ENCODE assay signal across 2 cellular contexts in genomic region chr9:107280543-107280942, GRCh38.
TF ChIP-seq lines count a peak whose summit lies in the region.

No MANE protein-coding gene starts in this region.

TF ChIP-seq in liver, 16 proteins besides CTCF, POLR2A, EP300 and RAD21 (continued from another document):
- TF ChIP-seq REST (IDR thresholded peaks at IDR 0.05) (no peak), FOXA2 (IDR thresholded peaks at IDR 0.05) (no peak), FOXA1 (IDR thresholded peaks at IDR 0.05) (no peak), JUND (IDR thresholded peaks at IDR 0.05) (no peak), MAX (IDR thresholded peaks at IDR 0.05) (no peak), EGR1 (IDR thresholded peaks at IDR 0.05; ENCODE audit: low read depth in 2 of 2) (no peak), YY1 (IDR thresholded peaks at IDR 0.05) (no peak), RXRA (IDR thresholded peaks at IDR 0.05) (no peak), HNF4G (IDR thresholded peaks at IDR 0.05) (no peak), SP1 (IDR thresholded peaks at IDR 0.05) (no peak)
- TF ChIP-seq, protein P1, sequence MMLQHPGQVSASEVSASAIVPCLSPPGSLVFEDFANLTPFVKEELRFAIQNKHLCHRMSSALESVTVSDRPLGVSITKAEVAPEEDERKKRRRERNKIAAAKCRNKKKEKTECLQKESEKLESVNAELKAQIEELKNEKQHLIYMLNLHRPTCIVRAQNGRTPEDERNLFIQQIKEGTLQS (IDR thresholded peaks at IDR 0.05), result no peak
- TF ChIP-seq, protein P2, sequence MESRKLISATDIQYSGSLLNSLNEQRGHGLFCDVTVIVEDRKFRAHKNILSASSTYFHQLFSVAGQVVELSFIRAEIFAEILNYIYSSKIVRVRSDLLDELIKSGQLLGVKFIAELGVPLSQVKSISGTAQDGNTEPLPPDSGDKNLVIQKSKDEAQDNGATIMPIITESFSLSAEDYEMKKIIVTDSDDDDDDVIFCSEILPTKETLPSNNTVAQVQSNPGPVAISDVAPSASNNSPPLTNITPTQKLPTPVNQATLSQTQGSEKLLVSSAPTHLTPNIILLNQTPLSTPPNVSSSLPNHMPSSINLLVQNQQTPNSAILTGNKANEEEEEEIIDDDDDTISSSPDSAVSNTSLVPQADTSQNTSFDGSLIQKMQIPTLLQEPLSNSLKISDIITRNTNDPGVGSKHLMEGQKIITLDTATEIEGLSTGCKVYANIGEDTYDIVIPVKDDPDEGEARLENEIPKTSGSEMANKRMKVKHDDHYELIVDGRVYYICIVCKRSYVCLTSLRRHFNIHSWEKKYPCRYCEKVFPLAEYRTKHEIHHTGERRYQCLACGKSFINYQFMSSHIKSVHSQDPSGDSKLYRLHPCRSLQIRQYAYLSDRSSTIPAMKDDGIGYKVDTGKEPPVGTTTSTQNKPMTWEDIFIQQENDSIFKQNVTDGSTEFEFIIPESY (IDR thresholded peaks at IDR 0.05), result no peak

TF ChIP-seq in HepG2, 621 proteins besides CTCF, POLR2A, EP300 and RAD21 (continued from another document):
- TF ChIP-seq KIAA2018 (CRISPR knock-in tag; IDR thresholded peaks at IDR 0.05; ENCODE audit: borderline replicate concordance), result no peak
- TF ChIP-seq, protein P3, sequence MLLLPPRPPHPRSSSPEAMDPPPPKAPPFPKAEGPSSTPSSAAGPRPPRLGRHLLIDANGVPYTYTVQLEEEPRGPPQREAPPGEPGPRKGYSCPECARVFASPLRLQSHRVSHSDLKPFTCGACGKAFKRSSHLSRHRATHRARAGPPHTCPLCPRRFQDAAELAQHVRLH (CRISPR knock-in tag; IDR thresholded peaks at IDR 0.05; ENCODE audit: borderline replicate concordance, low read depth), result no peak
- no peak for TF ChIP-seq TFDP1 (CRISPR knock-in tag; IDR thresholded peaks at IDR 0.05; ENCODE audit: borderline replicate concordance)
- no peak for TF ChIP-seq SP4 (CRISPR knock-in tag; IDR thresholded peaks at IDR 0.05)
- TF ChIP-seq, protein P4, sequence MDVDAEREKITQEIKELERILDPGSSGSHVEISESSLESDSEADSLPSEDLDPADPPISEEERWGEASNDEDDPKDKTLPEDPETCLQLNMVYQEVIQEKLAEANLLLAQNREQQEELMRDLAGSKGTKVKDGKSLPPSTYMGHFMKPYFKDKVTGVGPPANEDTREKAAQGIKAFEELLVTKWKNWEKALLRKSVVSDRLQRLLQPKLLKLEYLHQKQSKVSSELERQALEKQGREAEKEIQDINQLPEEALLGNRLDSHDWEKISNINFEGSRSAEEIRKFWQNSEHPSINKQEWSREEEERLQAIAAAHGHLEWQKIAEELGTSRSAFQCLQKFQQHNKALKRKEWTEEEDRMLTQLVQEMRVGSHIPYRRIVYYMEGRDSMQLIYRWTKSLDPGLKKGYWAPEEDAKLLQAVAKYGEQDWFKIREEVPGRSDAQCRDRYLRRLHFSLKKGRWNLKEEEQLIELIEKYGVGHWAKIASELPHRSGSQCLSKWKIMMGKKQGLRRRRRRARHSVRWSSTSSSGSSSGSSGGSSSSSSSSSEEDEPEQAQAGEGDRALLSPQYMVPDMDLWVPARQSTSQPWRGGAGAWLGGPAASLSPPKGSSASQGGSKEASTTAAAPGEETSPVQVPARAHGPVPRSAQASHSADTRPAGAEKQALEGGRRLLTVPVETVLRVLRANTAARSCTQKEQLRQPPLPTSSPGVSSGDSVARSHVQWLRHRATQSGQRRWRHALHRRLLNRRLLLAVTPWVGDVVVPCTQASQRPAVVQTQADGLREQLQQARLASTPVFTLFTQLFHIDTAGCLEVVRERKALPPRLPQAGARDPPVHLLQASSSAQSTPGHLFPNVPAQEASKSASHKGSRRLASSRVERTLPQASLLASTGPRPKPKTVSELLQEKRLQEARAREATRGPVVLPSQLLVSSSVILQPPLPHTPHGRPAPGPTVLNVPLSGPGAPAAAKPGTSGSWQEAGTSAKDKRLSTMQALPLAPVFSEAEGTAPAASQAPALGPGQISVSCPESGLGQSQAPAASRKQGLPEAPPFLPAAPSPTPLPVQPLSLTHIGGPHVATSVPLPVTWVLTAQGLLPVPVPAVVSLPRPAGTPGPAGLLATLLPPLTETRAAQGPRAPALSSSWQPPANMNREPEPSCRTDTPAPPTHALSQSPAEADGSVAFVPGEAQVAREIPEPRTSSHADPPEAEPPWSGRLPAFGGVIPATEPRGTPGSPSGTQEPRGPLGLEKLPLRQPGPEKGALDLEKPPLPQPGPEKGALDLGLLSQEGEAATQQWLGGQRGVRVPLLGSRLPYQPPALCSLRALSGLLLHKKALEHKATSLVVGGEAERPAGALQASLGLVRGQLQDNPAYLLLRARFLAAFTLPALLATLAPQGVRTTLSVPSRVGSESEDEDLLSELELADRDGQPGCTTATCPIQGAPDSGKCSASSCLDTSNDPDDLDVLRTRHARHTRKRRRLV (CRISPR knock-in tag; IDR thresholded peaks at IDR 0.05), result no peak
- no peak for TF ChIP-seq ZBTB46 (CRISPR knock-in tag; IDR thresholded peaks at IDR 0.05; ENCODE audit: borderline replicate concordance)
- TF ChIP-seq IRF9 (CRISPR knock-in tag; IDR thresholded peaks at IDR 0.05; ENCODE audit: borderline replicate concordance), result no peak
- no peak for TF ChIP-seq ETV5 (CRISPR knock-in tag; IDR thresholded peaks at IDR 0.05; ENCODE audit: borderline replicate concordance)
- TF ChIP-seq, protein P5, sequence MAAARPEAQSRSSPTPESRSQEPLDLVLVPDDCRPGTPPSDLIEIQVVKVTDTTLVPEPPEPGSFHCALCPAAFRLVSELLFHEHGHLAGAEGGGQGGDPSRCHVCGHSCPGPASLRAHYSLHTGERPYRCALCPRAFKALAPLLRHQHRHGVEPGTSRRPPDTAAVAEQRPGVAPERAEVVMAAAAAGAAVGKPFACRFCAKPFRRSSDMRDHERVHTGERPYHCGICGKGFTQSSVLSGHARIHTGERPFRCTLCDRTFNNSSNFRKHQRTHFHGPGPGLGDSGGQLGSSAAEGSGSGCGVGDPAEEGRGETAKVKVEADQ (CRISPR knock-in tag; IDR thresholded peaks at IDR 0.05; ENCODE audit: borderline replicate concordance), result no peak
- no peak for TF ChIP-seq TRAFD1 (CRISPR knock-in tag; IDR thresholded peaks at IDR 0.05; ENCODE audit: borderline replicate concordance)
- no peak for TF ChIP-seq ERF (CRISPR knock-in tag; IDR thresholded peaks at IDR 0.05)
- TF ChIP-seq GATAD2A (CRISPR knock-in tag; IDR thresholded peaks at IDR 0.05), result no peak
